8 cellular contexts compared by ENCODE assay signal in the genomic region with DNA sequence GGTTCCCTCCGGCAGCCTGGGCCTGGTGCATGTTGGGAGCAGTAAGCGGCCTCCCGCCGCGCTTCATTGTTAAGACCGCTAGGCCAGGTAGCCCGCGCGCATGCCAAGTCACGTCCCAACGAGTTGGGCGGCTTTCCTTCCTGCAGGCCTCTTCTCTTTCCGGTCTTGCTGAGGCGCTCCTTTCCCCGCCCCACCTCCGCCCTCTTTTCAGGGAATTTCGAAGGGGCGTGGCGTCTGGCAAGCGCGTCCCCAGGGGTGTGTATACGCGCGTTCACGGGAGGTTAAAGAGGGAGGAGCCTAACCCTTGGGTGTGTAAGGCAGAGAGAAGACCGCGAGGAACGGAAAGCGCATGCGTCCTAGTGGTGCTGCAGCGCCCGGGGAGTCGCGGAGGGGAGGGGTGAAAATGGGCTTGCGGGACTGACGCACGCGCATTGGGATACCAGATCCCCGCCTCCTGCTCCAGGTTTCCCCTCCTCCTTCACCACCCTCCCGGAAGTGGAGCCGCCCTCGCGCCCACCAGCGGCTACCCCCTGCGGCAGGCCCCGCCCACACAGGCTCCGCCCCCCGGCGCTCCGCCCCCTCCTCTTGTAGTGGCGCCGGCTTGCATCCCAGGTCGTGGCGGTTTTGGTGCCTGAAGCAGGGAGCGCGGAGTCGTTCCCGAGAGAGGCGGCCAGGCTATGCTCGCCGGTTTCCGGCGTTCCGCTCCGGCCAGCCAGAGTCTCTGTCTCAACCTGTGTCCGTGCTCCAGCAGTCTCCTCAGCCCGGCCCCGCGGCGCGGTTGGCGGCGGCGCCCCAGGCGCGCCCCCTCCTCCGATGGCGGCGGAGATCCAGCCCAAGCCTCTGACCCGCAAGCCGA. TPM values are rescaled to one million over a fixed set of nuclear protein-coding genes. Genes with fewer than 3 reads are reported as not detected.
DNase-seq lines count a peak whose midpoint lies in the region; ATAC-seq and TF ChIP-seq lines count a peak whose summit lies in the region.

A gene with protein sequence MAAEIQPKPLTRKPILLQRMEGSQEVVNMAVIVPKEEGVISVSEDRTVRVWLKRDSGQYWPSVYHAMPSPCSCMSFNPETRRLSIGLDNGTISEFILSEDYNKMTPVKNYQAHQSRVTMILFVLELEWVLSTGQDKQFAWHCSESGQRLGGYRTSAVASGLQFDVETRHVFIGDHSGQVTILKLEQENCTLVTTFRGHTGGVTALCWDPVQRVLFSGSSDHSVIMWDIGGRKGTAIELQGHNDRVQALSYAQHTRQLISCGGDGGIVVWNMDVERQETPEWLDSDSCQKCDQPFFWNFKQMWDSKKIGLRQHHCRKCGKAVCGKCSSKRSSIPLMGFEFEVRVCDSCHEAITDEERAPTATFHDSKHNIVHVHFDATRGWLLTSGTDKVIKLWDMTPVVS (plus strand): TSS at position 588 of the 856 bp plus-strand sequence. CDS start 226 bp downstream, at position 814.

- peak; percentile 100 for DNase-seq in DMS153 (lab: John Stamatoyannopoulos, UW)
- DNase-seq in PC-3: peak; percentile 98
- peak; percentile 100 for DNase-seq in activated T-cell treated with anti-CD3 and anti-CD28 coated beads, Interleukin-2, amount 50 U/mL, for 1 hour
- peak; percentile 97 for DNase-seq in epithelial cell of proximal tubule (ENCODE audit: low read depth)
- peak; percentile 100 for DNase-seq in mucosa of gallbladder (ENCODE audit: low spot score)
- peak; percentile 97 to 99 for DNase-seq in stimulated activated CD8-positive, alpha-beta memory T cell treated with anti-CD3 and anti-CD28 coated beads, Interleukin-4, amount 100 ng/mL, for 4 hours (ENCODE audit: low read depth in 2 of 2, low spot score in 1 of 2)

- intact Hi-C loops in PC-3 (cut with micrococcal nuclease): loop anchor here (1.0 to 2.0 kb wide), 5 partner anchors 55 to 213 kb away; a partner anchor contains a TSS

- CTCF ChIA-PET in PC-3 (lab: Charles Lee): no interaction called here

- H3K9ac ChIP-seq in PC-3 (ENCODE audit: low read length): peak within 1 kb of the TSS; percentile 88

- H3K27me3 ChIP-seq in PC-3 (ENCODE audit: low read length): no peaks in the 10 kb centered on the region

- peak within 1 kb of the TSS; percentile 90 for H3K4me3 ChIP-seq in PC-3 (ENCODE audit: low read length)
- peak within 1 kb of the TSS; percentile 97 for H3K4me3 ChIP-seq in epithelial cell of proximal tubule (ENCODE audit: low read depth, low read length)

- TF ChIP-seq CTCF in PC-3 (conservative IDR thresholded peaks at IDR 0.05; ENCODE audit: low read depth, low read length) (no peak), epithelial cell of proximal tubule (conservative IDR thresholded peaks at IDR 0.05; ENCODE audit: low read depth, low read length) (no peak)

- peak within 1 kb of the TSS; percentile 60 for H3K27ac ChIP-seq in PC-3 (ENCODE audit: low read length)

- peak within 1 kb of the TSS; percentile 94 for H2AFZ ChIP-seq in PC-3 (ENCODE audit: low read length)

- no peaks in the 10 kb centered on the region for H3F3A ChIP-seq in PC-3 (ENCODE audit: low read length, unreplicated experiment)

- no peaks in the 10 kb centered on the region for H4K20me1 ChIP-seq in PC-3 (ENCODE audit: low read length)

- POLR2A ChIA-PET in PC-3 (lab: Charles Lee; ENCODE audit: unreplicated experiment): interaction anchor here (0.6 to 0.8 kb wide), 2 partner anchors 130 to 131 kb away, joined by 6 to 8 read pairs; a partner anchor contains a TSS

- peaks cover 47% of the 10 kb centered on the region for H3K79me2 ChIP-seq in PC-3 (ENCODE audit: low read length)

- TF ChIP-seq EP300 in Ishikawa (IDR thresholded peaks at IDR 0.05; ENCODE audit: borderline replicate concordance): peak; percentile 32; the same call in 1 of the 2 replicates

- H3K9me2 ChIP-seq in PC-3 (replicated peaks; ENCODE audit: low read length): no peaks in the 10 kb centered on the region

- TF ChIP-seq RAD21 in Ishikawa (IDR thresholded peaks at IDR 0.05; ENCODE audit: low read depth): 0 out of 2 replicates have a peak, but pooled peaks have one; percentile 10

- ATAC-seq in GM21576 (IDR thresholded peaks at IDR 0.05; ENCODE audit: unreplicated experiment) (peak; percentile 76), PC-3 (peak; percentile 75)

- H3K4me1 ChIP-seq in PC-3 (ENCODE audit: insufficient read depth, low read length): peaks cover 17% of the 10 kb centered on the region

- no TSS peak for BruUV-seq in PC-3 (replicated peaks; lab: Mats Ljungman, UMichigan)

- H3K36me3 ChIP-seq in PC-3 (ENCODE audit: low read depth, low read length): no peaks in the 10 kb centered on the region

- peak within 1 kb of the TSS; percentile 93 for H3K4me2 ChIP-seq in PC-3 (ENCODE audit: low read length)

- no peaks in the 10 kb centered on the region for H3K9me3 ChIP-seq in PC-3 (ENCODE audit: low read length)

TF ChIP-seq in Ishikawa, 13 proteins besides CTCF, POLR2A, EP300 and RAD21:
- TF ChIP-seq FOXM1 (IDR thresholded peaks at IDR 0.05; ENCODE audit: borderline replicate concordance, low read depth): no peak
- peak; percentile 85 for TF ChIP-seq EGR1 (IDR thresholded peaks at IDR 0.05)
- no peak; the same call in 1 of the 2 replicates for TF ChIP-seq ZBTB7A (IDR thresholded peaks at IDR 0.05; ENCODE audit: low read depth)
- TF ChIP-seq TCF12 (IDR thresholded peaks at IDR 0.05; ENCODE audit: low read depth): peak; percentile 83; the same call in 1 of the 2 replicates
- peak; percentile 91 for TF ChIP-seq TAF1 (IDR thresholded peaks at IDR 0.05; ENCODE audit: low read depth)
- TF ChIP-seq, protein P1, sequence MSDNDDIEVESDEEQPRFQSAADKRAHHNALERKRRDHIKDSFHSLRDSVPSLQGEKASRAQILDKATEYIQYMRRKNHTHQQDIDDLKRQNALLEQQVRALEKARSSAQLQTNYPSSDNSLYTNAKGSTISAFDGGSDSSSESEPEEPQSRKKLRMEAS (IDR thresholded peaks at IDR 0.05): peak; percentile 53
- TF ChIP-seq, protein P2, sequence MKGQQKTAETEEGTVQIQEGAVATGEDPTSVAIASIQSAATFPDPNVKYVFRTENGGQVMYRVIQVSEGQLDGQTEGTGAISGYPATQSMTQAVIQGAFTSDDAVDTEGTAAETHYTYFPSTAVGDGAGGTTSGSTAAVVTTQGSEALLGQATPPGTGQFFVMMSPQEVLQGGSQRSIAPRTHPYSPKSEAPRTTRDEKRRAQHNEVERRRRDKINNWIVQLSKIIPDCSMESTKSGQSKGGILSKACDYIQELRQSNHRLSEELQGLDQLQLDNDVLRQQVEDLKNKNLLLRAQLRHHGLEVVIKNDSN (IDR thresholded peaks at IDR 0.05): no peak
- TF ChIP-seq YY1 (IDR thresholded peaks at IDR 0.05; ENCODE audit: low read depth): no peak
- peak; percentile 39 for TF ChIP-seq TEAD4 (IDR thresholded peaks at IDR 0.05)
- TF ChIP-seq CEBPB (IDR thresholded peaks at IDR 0.05): no peak
- no peak for TF ChIP-seq CREB1 (IDR thresholded peaks at IDR 0.05; ENCODE audit: low read depth)
- TF ChIP-seq, protein P3, sequence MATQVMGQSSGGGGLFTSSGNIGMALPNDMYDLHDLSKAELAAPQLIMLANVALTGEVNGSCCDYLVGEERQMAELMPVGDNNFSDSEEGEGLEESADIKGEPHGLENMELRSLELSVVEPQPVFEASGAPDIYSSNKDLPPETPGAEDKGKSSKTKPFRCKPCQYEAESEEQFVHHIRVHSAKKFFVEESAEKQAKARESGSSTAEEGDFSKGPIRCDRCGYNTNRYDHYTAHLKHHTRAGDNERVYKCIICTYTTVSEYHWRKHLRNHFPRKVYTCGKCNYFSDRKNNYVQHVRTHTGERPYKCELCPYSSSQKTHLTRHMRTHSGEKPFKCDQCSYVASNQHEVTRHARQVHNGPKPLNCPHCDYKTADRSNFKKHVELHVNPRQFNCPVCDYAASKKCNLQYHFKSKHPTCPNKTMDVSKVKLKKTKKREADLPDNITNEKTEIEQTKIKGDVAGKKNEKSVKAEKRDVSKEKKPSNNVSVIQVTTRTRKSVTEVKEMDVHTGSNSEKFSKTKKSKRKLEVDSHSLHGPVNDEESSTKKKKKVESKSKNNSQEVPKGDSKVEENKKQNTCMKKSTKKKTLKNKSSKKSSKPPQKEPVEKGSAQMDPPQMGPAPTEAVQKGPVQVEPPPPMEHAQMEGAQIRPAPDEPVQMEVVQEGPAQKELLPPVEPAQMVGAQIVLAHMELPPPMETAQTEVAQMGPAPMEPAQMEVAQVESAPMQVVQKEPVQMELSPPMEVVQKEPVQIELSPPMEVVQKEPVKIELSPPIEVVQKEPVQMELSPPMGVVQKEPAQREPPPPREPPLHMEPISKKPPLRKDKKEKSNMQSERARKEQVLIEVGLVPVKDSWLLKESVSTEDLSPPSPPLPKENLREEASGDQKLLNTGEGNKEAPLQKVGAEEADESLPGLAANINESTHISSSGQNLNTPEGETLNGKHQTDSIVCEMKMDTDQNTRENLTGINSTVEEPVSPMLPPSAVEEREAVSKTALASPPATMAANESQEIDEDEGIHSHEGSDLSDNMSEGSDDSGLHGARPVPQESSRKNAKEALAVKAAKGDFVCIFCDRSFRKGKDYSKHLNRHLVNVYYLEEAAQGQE (IDR thresholded peaks at IDR 0.05; ENCODE audit: low read depth): no peak
- peak; percentile 95 for TF ChIP-seq NFIC (IDR thresholded peaks at IDR 0.05)
TF ChIP-seq in Ishikawa: peak in this region for 6.

RNA-seq across cellular contexts. Expression of the gene that starts here (rescaled TPM):
- total RNA-seq in PC-3 (2014; rRNA removed) (4.1 and 5.9 TPM in 2 replicates), epithelial cell of proximal tubule (3.5 and 5.1 TPM in 2 replicates), mucosa of gallbladder (8.7 TPM)

Comparison
In these comparisons a context has a peak if more than half of its experiments do, and no peak if none do; other contexts are left out.
1. Peak in every context shown above with its lines: DNase-seq, ATAC-seq, H3K4me3 ChIP-seq and H3K27ac ChIP-seq.